Comparison of ENCODE assay signal across 12 cellular contexts in genomic region chr19:44876930-44877530, GRCh38. TPM values are rescaled to one million over a fixed set of nuclear protein-coding genes. Genes with fewer than 3 reads are reported as not detected.
DNase-seq lines count a peak whose midpoint lies in the region; ATAC-seq and TF ChIP-seq lines count a peak whose summit lies in the region.
"Had no signal": no experiment of that assay in that cellular context is flagged by ENCODE, and none has a peak within 500 bp of the region (broad histone marks: within the 10 kb centered on the region; RNA-seq: fewer than 3 reads in every experiment).

No MANE protein-coding gene starts in this region.

- no peaks in the 10 kb centered on the region for H3K9me2 ChIP-seq in Loucy (replicated peaks; ENCODE audit: low read depth, low read length)

- H4K20me1 ChIP-seq in DND-41 (ENCODE audit: insufficient read depth, low read length), result no peaks in the 10 kb centered on the region
- no peaks in the 10 kb centered on the region for H4K20me1 ChIP-seq in Loucy (ENCODE audit: insufficient read depth, low read length, poor library complexity, severe bottlenecking)

- H3K79me2 ChIP-seq in DND-41 (ENCODE audit: insufficient read depth, low read length) (no peaks in the 10 kb centered on the region), Loucy (ENCODE audit: insufficient read depth, low read length) (no peaks in the 10 kb centered on the region)

- H3K36me3 Mint-ChIP-seq in T-helper 17 cell (ENCODE audit: low read depth), result peaks cover 2% of the 10 kb centered on the region
- no peaks in the 10 kb centered on the region for H3K36me3 Mint-ChIP-seq in naive thymus-derived CD4-positive, alpha-beta T cell
- H3K36me3 Mint-ChIP-seq: CD4-positive, CD25-positive, alpha-beta regulatory T cell had no signal

- DNase-seq in DND-41 (peak; percentile 26), T-helper 17 cell (no peak), kidney glomerular epithelial cell (lab: John Stamatoyannopoulos, UW) (no peak), NCI-H748 (lab: John Stamatoyannopoulos, UW; ENCODE audit: unreplicated experiment) (no peak)
- no peak for DNase-seq in naive thymus-derived CD4-positive, alpha-beta T cell
- no peak for DNase-seq in stimulated activated naive CD4-positive, alpha-beta T cell treated with Interleukin-2 at 50 U/mL for 16 hours (lab: John Stamatoyannopoulos, UW)
- DNase-seq in activated effector memory CD4-positive, alpha-beta T cell treated with Interleukin-2 at 50 U/mL for 16 hours, result no peak
- DNase-seq: caudate nucleus; CD4-positive, CD25-positive, alpha-beta regulatory T cell; NCI-H748 treated with DMSO at 0.1 percent for 48 hours; substantia nigra had no signal

- peak; percentile 42; the same call in 1 of the 3 replicates for ATAC-seq in DND-41 (ENCODE audit: insufficient read depth, low read depth)
- ATAC-seq in T-helper 17 cell, result peak; percentile 51
- ATAC-seq in naive thymus-derived CD4-positive, alpha-beta T cell, result peak; percentile 26

- no peak overlapping the region for H3K9ac ChIP-seq in DND-41 (ENCODE audit: low read depth, low read length)
- peak overlapping the region; percentile 21 for H3K9ac ChIP-seq in Loucy (ENCODE audit: low read depth, low read length, poor library complexity, severe bottlenecking)

- H3K4me1 ChIP-seq in DND-41 (ENCODE audit: insufficient read depth, low read length) (no peaks in the 10 kb centered on the region), Loucy (ENCODE audit: insufficient read depth, low read length, poor library complexity, severe bottlenecking) (peaks cover 9% of the 10 kb centered on the region)
- H3K4me1 ChIP-seq in naive thymus-derived CD4-positive, alpha-beta T cell (ENCODE audit: control insufficient read depth in 2 of 2, insufficient read depth in 2 of 2, low read length in 2 of 2), result no peaks in the 10 kb centered on the region

- H2AFZ ChIP-seq in DND-41 (ENCODE audit: low read depth, low read length), result no peak overlapping the region
- peak overlapping the region; percentile 34; the same call in 1 of the 2 replicates for H2AFZ ChIP-seq in Loucy (ENCODE audit: low read length)

- CTCF ChIA-PET in naive thymus-derived CD4-positive, alpha-beta T cell (lab: Charles Lee), result no interaction called here

- no peaks in the 10 kb centered on the region for H3K9me3 Mint-ChIP-seq in naive thymus-derived CD4-positive, alpha-beta T cell

- TF ChIP-seq CTCF in DND-41 (IDR thresholded peaks at IDR 0.05; ENCODE audit: borderline replicate concordance, extremely low read depth, low read length, poor library complexity, severe bottlenecking) (no peak), Loucy (conservative IDR thresholded peaks at IDR 0.05; ENCODE audit: low read length) (no peak)

- H3K36me3 ChIP-seq in DND-41 (ENCODE audit: insufficient read depth, low read length) (no peaks in the 10 kb centered on the region), Loucy (ENCODE audit: insufficient read depth, low read length) (no peaks in the 10 kb centered on the region)
- H3K36me3 ChIP-seq in naive thymus-derived CD4-positive, alpha-beta T cell (ENCODE audit: control insufficient read depth in 2 of 3, insufficient read depth in 3 of 3, low read length in 3 of 3), result no peaks in the 10 kb centered on the region

- no peak overlapping the region for H3K27ac ChIP-seq in DND-41 (ENCODE audit: low read length)
- no peak overlapping the region for H3K27ac ChIP-seq in naive thymus-derived CD4-positive, alpha-beta T cell (ENCODE audit: low read depth, low read length)

- no peak overlapping the region for H3K4me2 ChIP-seq in DND-41 (ENCODE audit: insufficient read depth, low read length)
- peak overlapping the region; percentile 30 for H3K4me2 ChIP-seq in Loucy (ENCODE audit: low read depth, low read length, poor library complexity, severe bottlenecking)

- no peaks in the 10 kb centered on the region for H3F3A ChIP-seq in Loucy (ENCODE audit: low read depth)

- peaks cover 17% of the 10 kb centered on the region for H3K4me1 Mint-ChIP-seq in T-helper 17 cell
- H3K4me1 Mint-ChIP-seq in naive thymus-derived CD4-positive, alpha-beta T cell, result peaks cover 3 to 12% (median 8%) of the 10 kb centered on the region in 7 donors

- H3K9me3 ChIP-seq in DND-41 (ENCODE audit: insufficient read depth, low read length, severe bottlenecking) (no peaks in the 10 kb centered on the region), Loucy (ENCODE audit: insufficient read depth, low read depth, low read length) (no peaks in the 10 kb centered on the region), T-helper 17 cell (ENCODE audit: control insufficient read depth, low read length, poor library complexity, severe bottlenecking) (no peaks in the 10 kb centered on the region)
- no peaks in the 10 kb centered on the region for H3K9me3 ChIP-seq in naive thymus-derived CD4-positive, alpha-beta T cell (ENCODE audit: control insufficient read depth in 2 of 3, low read length in 3 of 3)

- H3K27me3 Mint-ChIP-seq in T-helper 17 cell, result peaks cover 13% of the 10 kb centered on the region
- H3K27me3 Mint-ChIP-seq in naive thymus-derived CD4-positive, alpha-beta T cell, result peaks cover 0 to 4% (median 0%) of the 10 kb centered on the region in 5 donors
- H3K27me3 Mint-ChIP-seq: CD4-positive, CD25-positive, alpha-beta regulatory T cell had no signal

- POLR2A ChIA-PET in naive thymus-derived CD4-positive, alpha-beta T cell (lab: Charles Lee), result no interaction called here

- intact Hi-C loops in naive thymus-derived CD4-positive, alpha-beta T cell (cut with micrococcal nuclease), result no loop called here

- peak overlapping the region; percentile 32 for H3K27ac Mint-ChIP-seq in T-helper 17 cell
- peak overlapping the region in 4 of 9 donors; percentile 12 to 73 (median 41) for H3K27ac Mint-ChIP-seq in naive thymus-derived CD4-positive, alpha-beta T cell

- H3K27me3 ChIP-seq in DND-41 (ENCODE audit: insufficient read depth, low read length, poor library complexity) (no peaks in the 10 kb centered on the region), Loucy (ENCODE audit: insufficient read depth, low read length, poor library complexity, severe bottlenecking) (no peaks in the 10 kb centered on the region)
- H3K27me3 ChIP-seq in naive thymus-derived CD4-positive, alpha-beta T cell (ENCODE audit: control insufficient read depth in 2 of 2, insufficient read depth in 2 of 2, low read length in 2 of 2), result no peaks in the 10 kb centered on the region

- H3K4me3 ChIP-seq in DND-41 (ENCODE audit: low read depth in 1 of 2, low read length in 2 of 2) (no peak overlapping the region), Loucy (ENCODE audit: low read length, poor library complexity, severe bottlenecking) (no peak overlapping the region)
- no peak overlapping the region for H3K4me3 ChIP-seq in naive thymus-derived CD4-positive, alpha-beta T cell (ENCODE audit: low read length)

- H3K4me3 Mint-ChIP-seq in T-helper 17 cell, result peak overlapping the region; percentile 45
- no peak overlapping the region for H3K4me3 Mint-ChIP-seq in naive thymus-derived CD4-positive, alpha-beta T cell
- H3K4me3 Mint-ChIP-seq: CD4-positive, CD25-positive, alpha-beta regulatory T cell had no signal

RNA-seq across cellular contexts. Expression of gene TOMM40, which starts 14.0 kb away (rescaled TPM):
- total RNA-seq in T-helper 17 cell, result 10 to 100 TPM; 29.0 to 34.8 TPM
- 10 to 100 TPM; 26.3 to 73.3 (median 37.5) TPM for total RNA-seq in naive thymus-derived CD4-positive, alpha-beta T cell
- polyA plus RNA-seq in naive thymus-derived CD4-positive, alpha-beta T cell, result 10 to 100 TPM; 26.5 to 44.8 TPM

RNA-seq across cellular contexts. Expression of gene APOE, which starts 28.6 kb away (rescaled TPM):
- total RNA-seq in T-helper 17 cell, result 1 to 10 TPM; 1.3 to 2.0 TPM
- total RNA-seq in naive thymus-derived CD4-positive, alpha-beta T cell, result 1 to 10 TPM in 4 of 5 experiments, under 1 TPM in 1; 0.41 to 7.9 (median 4.0) TPM
- not detected for polyA plus RNA-seq in naive thymus-derived CD4-positive, alpha-beta T cell
- polyA plus RNA-seq: CD4-positive, CD25-positive, alpha-beta regulatory T cell had no signal

RNA-seq across cellular contexts. Expression of gene NECTIN2, which starts 30.9 kb away (rescaled TPM):
- total RNA-seq in T-helper 17 cell, result 1 to 10 TPM; 2.5 to 5.2 TPM
- total RNA-seq in naive thymus-derived CD4-positive, alpha-beta T cell, result 1 to 10 TPM in 3 of 5 experiments, under 1 TPM in 2; 0.17 to 9.2 (median 1.2) TPM
- polyA plus RNA-seq in naive thymus-derived CD4-positive, alpha-beta T cell, result under 1 TPM in 1 of 2 donors, not detected in 1; 0.16 TPM
- polyA plus RNA-seq: CD4-positive, CD25-positive, alpha-beta regulatory T cell had no signal

RNA-seq across cellular contexts. Expression of gene APOC1, which starts 37.4 kb away (rescaled TPM):
- total RNA-seq in T-helper 17 cell, result not detected
- total RNA-seq in naive thymus-derived CD4-positive, alpha-beta T cell, result 1 to 10 TPM in 2 of 5 experiments, not detected in 3; 1.7 to 5.2 TPM
- not detected for polyA plus RNA-seq in naive thymus-derived CD4-positive, alpha-beta T cell
- total RNA-seq: CD4-positive, CD25-positive, alpha-beta regulatory T cell had no signal
- polyA plus RNA-seq: CD4-positive, CD25-positive, alpha-beta regulatory T cell had no signal
